29 cellular contexts compared by ENCODE assay signal in the genomic region with DNA sequence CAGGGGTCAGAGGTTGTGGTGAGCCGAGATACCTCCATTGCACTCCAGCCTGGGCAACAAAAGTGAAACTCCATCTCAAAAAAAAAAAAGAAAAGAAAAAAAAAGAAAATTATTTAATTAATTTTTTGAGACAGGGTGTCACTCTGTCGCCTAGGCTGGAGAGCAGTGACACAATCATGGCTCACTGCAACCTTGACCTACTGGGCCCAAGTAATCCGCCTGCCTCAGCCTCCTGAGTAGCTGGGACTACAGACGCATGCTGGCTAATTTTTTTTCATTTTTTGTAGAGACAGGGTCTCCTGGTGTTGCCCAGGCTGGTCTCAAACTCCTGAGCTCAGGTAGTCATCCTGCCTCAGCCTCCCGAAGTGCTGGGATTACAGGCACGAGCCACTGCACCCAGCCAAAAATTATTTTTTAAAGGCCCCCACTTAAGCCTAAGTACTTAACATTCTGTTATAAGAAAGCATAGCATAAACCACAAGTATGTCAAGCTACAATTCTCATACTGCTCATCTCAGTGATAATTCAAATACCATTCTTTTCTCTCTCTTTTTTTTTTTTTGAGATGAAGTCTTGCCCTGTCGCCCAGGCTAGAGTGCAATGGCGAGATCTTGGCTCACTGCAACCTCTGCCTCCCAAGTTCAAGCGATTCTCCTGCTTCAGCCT. TPM values are rescaled to one million over a fixed set of nuclear protein-coding genes. Genes with fewer than 3 reads are reported as not detected.
DNase-seq lines count a peak whose midpoint lies in the region; ATAC-seq, FAIRE-seq and TF ChIP-seq lines count a peak whose summit lies in the region.
"Had no signal": no experiment of that assay in that cellular context is flagged by ENCODE, and none has a peak within 500 bp of the region (broad histone marks: within the 10 kb centered on the region; RNA-seq: fewer than 3 reads in every experiment).

No MANE protein-coding gene starts in this region.

- no peak for FAIRE-seq in GM12892 (lab: Jason Lieb, UNC)
- FAIRE-seq: endometrium, GM18507, small intestine had no signal

- H3K4me1 Mint-ChIP-seq in Calu3 (ENCODE audit: low read depth, unreplicated experiment), result peaks cover 33% of the 10 kb centered on the region

- DNase-seq in activated naive CD4-positive, alpha-beta T cell treated with anti-CD3 and anti-CD28 coated beads, Interleukin-2, amount 50 U/mL, for 72 hours (ENCODE audit: low spot score in 2 of 2), result no peak
- DNase-seq in activated naive CD4-positive, alpha-beta T cell treated with anti-CD3 and anti-CD28 coated beads, Interleukin-2, amount 50 U/mL, for 16 hours, result no peak
- DNase-seq in amniotic epithelial cell (ENCODE audit: low read depth) (peak; percentile 43), left lobe of liver (ENCODE audit: low spot score) (no peak), GM12892 (ENCODE audit: insufficient read length) (no peak), Calu3 (no peak)
- DNase-seq: activated effector memory CD4-positive, alpha-beta T cell treated with Interleukin-2 at 50 U/mL for 16 hours; activated naive CD8-positive, alpha-beta T cell treated with anti-CD3 and anti-CD28 coated beads for 36 hours; CD8-positive, alpha-beta T cell; DMS 273 treated with DMSO at 0.1 percent for 48 hours; EL; esophagus squamous epithelium; foreskin melanocyte; heart left ventricle; MM.1S; mucosa of descending colon; NCI-H1105 treated with DMSO at 0.1 percent for 48 hours; NCI-H1930; NCI-H526; OCI-M1; small intestine; stimulated activated naive CD4-positive, alpha-beta T cell treated with Interleukin-2 at 50 U/mL for 16 hours; T-helper 2 cell; testis had no signal

- no TSS peak for BruUV-seq in Calu3 (replicated peaks; lab: Mats Ljungman, UMichigan)

- no peaks in the 10 kb centered on the region for H3K27me3 Mint-ChIP-seq in Calu3 (ENCODE audit: unreplicated experiment)
- H3K27me3 Mint-ChIP-seq: activated naive CD8-positive, alpha-beta T cell treated with anti-CD3 and anti-CD28 coated beads for 36 hours; natural killer cell treated with Interleukin-12 subunit alpha and Interleukin-12 subunit beta and Interleukin-15 and Interleukin-18, amount 100 ng/mL, for 72 hours had no signal

- no peak for ATAC-seq in activated naive CD4-positive, alpha-beta T cell treated with anti-CD3 and anti-CD28 coated beads, Interleukin-2, amount 50 U/mL, for 72 hours
- ATAC-seq in left lobe of liver (peak; percentile 39), HG03039 (IDR thresholded peaks at IDR 0.05; ENCODE audit: unreplicated experiment) (no peak)
- ATAC-seq: activated CD4-positive, CD25-positive, alpha-beta regulatory T cell treated with anti-CD3 and anti-CD28 coated beads, Interleukin-2, amount 50 U/mL, for 24 hours; CD8-positive, alpha-beta T cell; heart left ventricle; mucosa of descending colon; natural killer cell treated with Interleukin-12 subunit alpha and Interleukin-12 subunit beta and Interleukin-15 and Interleukin-18, amount 100 ng/mL, for 72 hours had no signal

- intact Hi-C loops in Calu3 (cut with micrococcal nuclease; ENCODE audit: unreplicated experiment), result no loop called here

- no peak overlapping the region for H3K4me3 Mint-ChIP-seq in Calu3 (ENCODE audit: low read depth, unreplicated experiment)
- H3K4me3 Mint-ChIP-seq: activated naive CD8-positive, alpha-beta T cell treated with anti-CD3 and anti-CD28 coated beads for 36 hours; CD8-positive, alpha-beta T cell; natural killer cell treated with Interleukin-12 subunit alpha and Interleukin-12 subunit beta and Interleukin-15 and Interleukin-18, amount 100 ng/mL, for 72 hours had no signal

- TF ChIP-seq POLR2A in GM12892 (IDR thresholded peaks at IDR 0.05; ENCODE audit: low read depth, low read length), result no peak

- CTCF ChIA-PET in Calu3 (lab: Charles Lee), result interaction anchor here (0.7 kb wide), 1 partner anchor 98 kb away, joined by 3 read pairs; no protein-coding TSS in a partner anchor

- TF ChIP-seq CTCF in Calu3 (IDR thresholded peaks at IDR 0.05; ENCODE audit: unreplicated experiment), result no peak

- H3K27ac Mint-ChIP-seq in activated naive CD4-positive, alpha-beta T cell treated with anti-CD3 and anti-CD28 coated beads, Interleukin-2, amount 50 U/mL, for 72 hours, result peak overlapping the region; percentile 21 to 51
- no peak overlapping the region for H3K27ac Mint-ChIP-seq in Calu3 (ENCODE audit: unreplicated experiment)

- no peaks in the 10 kb centered on the region for H3K9me3 Mint-ChIP-seq in activated naive CD4-positive, alpha-beta T cell treated with anti-CD3 and anti-CD28 coated beads, Interleukin-2, amount 50 U/mL, for 72 hours
- H3K9me3 Mint-ChIP-seq in Calu3 (ENCODE audit: low read depth, unreplicated experiment), result no peaks in the 10 kb centered on the region
- H3K9me3 Mint-ChIP-seq: activated naive CD8-positive, alpha-beta T cell treated with anti-CD3 and anti-CD28 coated beads for 36 hours; CD8-positive, alpha-beta T cell; natural killer cell treated with Interleukin-12 subunit alpha and Interleukin-12 subunit beta and Interleukin-15 and Interleukin-18, amount 100 ng/mL, for 72 hours had no signal

- H3K36me3 Mint-ChIP-seq in activated naive CD4-positive, alpha-beta T cell treated with anti-CD3 and anti-CD28 coated beads, Interleukin-2, amount 50 U/mL, for 72 hours, result peaks cover 0 to 21% of the 10 kb centered on the region in 2 donors
- peaks cover 64% of the 10 kb centered on the region for H3K36me3 Mint-ChIP-seq in Calu3 (ENCODE audit: insufficient read depth, unreplicated experiment)

RNA-seq across cellular contexts. Expression of a gene that starts 19.9 kb away (rescaled TPM):
- total RNA-seq in activated naive CD4-positive, alpha-beta T cell treated with anti-CD3 and anti-CD28 coated beads, Interleukin-2, amount 50 U/mL, for 72 hours, result 100 to 1,000 TPM in 1 of 2 donors, 10 to 100 TPM in 1; 97.1 to 173 TPM
- 72.3 TPM for total RNA-seq in left lobe of liver
- 56.8 TPM for polyA plus RNA-seq in GM12892 (2012; ENCODE audit: missing spikeins)
- 242 and 276 TPM in 2 replicates for total RNA-seq in Calu3 (2022)

RNA-seq across cellular contexts. Expression of a gene that starts 45.2 kb away (rescaled TPM):
- 10 to 100 TPM; 22.3 to 39.0 TPM for total RNA-seq in activated naive CD4-positive, alpha-beta T cell treated with anti-CD3 and anti-CD28 coated beads, Interleukin-2, amount 50 U/mL, for 72 hours
- total RNA-seq in left lobe of liver (20.7 TPM), Calu3 (2022) (27.1 and 29.5 TPM in 2 replicates)
- 14.0 TPM for polyA plus RNA-seq in GM12892 (2012; ENCODE audit: missing spikeins)

RNA-seq across cellular contexts. Expression of a gene that starts 49.8 kb away (rescaled TPM):
- total RNA-seq in activated naive CD4-positive, alpha-beta T cell treated with anti-CD3 and anti-CD28 coated beads, Interleukin-2, amount 50 U/mL, for 72 hours, result 1 to 10 TPM in 1 of 2 donors, under 1 TPM in 1; 0.57 to 1.1 TPM
- total RNA-seq in left lobe of liver (21.2 TPM), Calu3 (2022) (27.5 and 29.1 TPM in 2 replicates)
- 3.7 TPM for polyA plus RNA-seq in GM12892 (2012; ENCODE audit: missing spikeins)

Comparison
In these comparisons a context has a peak if more than half of its experiments do, and no peak if none do; other contexts are left out.
1. RNA of a gene that starts 49.8 kb away (total RNA-seq): 27.5 to 29.1 TPM in Calu3 and 21.2 TPM in left lobe of liver (single experiment); 0.57 to 1.1 TPM in activated naive CD4-positive, alpha-beta T cell treated with anti-CD3 and anti-CD28 coated beads, Interleukin-2, amount 50 U/mL, for 72 hours; every median in the first group is over 10 times any median in the second.